Comparison of ENCODE assay signal across 12 cellular contexts in the genomic region with DNA sequence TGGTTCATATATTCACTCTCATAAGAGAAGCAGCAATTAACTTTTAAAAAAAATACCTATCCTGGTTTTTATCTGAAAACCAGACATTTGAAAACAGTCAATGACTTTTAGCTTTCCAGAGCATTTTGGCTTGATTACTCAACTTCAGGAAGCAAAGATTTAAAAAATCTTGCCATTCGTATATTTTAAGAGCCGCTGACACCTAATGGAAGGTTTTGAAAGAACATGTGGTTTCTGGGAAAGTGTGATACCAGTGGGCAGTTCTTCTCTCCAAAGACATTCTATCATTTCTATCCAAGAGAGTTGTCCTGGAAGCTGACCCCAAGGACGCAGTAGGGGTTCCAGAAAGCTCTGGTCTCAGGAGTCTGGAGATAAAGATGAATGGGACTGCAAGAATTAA.
DNase-seq lines count a peak whose midpoint lies in the region; ATAC-seq and TF ChIP-seq lines count a peak whose summit lies in the region.
"Had no signal": no experiment of that assay in that cellular context is flagged by ENCODE, and none has a peak within 500 bp of the region (broad histone marks: within the 10 kb centered on the region; RNA-seq: fewer than 3 reads in every experiment).

No MANE protein-coding gene starts in this region.

- POLR2A ChIA-PET in Caco-2 (lab: Charles Lee), result interaction anchor here (0.5 kb wide), 1 partner anchor 298 kb away, joined by 3 read pairs; no protein-coding TSS in a partner anchor

- intact Hi-C loops in Caco-2 (cut with micrococcal nuclease; ENCODE audit: unreplicated experiment) (loop anchor here (1.0 to 5.0 kb wide), 2 partner anchors 125 to 298 kb away; no protein-coding TSS in a partner anchor), right lobe of liver (cut with DNase I) (no loop called here)

- no peaks in the 10 kb centered on the region for H3F3A ChIP-seq in MM.1S (ENCODE audit: insufficient read depth, low read length)

- H3K4me1 Mint-ChIP-seq in Caco-2 (ENCODE audit: low read depth, unreplicated experiment) (no peaks in the 10 kb centered on the region), brain (no peaks in the 10 kb centered on the region)
- H3K4me1 Mint-ChIP-seq: natural killer cell, T-cell had no signal

- H3K27ac ChIP-seq in MM.1S (ENCODE audit: low read length) (no peak overlapping the region), right lobe of liver (no peak overlapping the region)
- H3K27ac ChIP-seq: gastroesophageal sphincter had no signal

- CTCF ChIA-PET in Caco-2 (lab: Charles Lee), result interaction anchor here (0.9 to 1.0 kb wide), 2 partner anchors 162 to 298 kb away, joined by 3 read pairs; no protein-coding TSS in a partner anchor

- H3K27me3 ChIP-seq in Caco-2 (replicated peaks; ENCODE audit: control insufficient read depth, insufficient read depth, low read length) (no peaks in the 10 kb centered on the region), MM.1S (replicated peaks; ENCODE audit: insufficient read depth, low read length) (no peaks in the 10 kb centered on the region), right lobe of liver (no peaks in the 10 kb centered on the region)
- H3K27me3 ChIP-seq: gastroesophageal sphincter had no signal

- no peak overlapping the region for H3K9ac ChIP-seq in MM.1S (ENCODE audit: low read length)

- WGBS in right lobe of liver (ENCODE audit: insufficient coverage, low coverage, low lambda C conversion rate, missing lambda C conversion rate), result 29% methylated on average over 3 of the region's 3 CpGs

- H3K9me3 Mint-ChIP-seq in Caco-2 (ENCODE audit: unreplicated experiment) (no peaks in the 10 kb centered on the region), brain (no peaks in the 10 kb centered on the region)
- H3K9me3 Mint-ChIP-seq: natural killer cell, T-cell had no signal

- no peaks in the 10 kb centered on the region for H3K9me2 ChIP-seq in MM.1S (replicated peaks; ENCODE audit: insufficient read depth, low read length)

- H2AFZ ChIP-seq in MM.1S (ENCODE audit: low read length), result no peak overlapping the region

- H3K79me2 ChIP-seq in MM.1S (ENCODE audit: low read length), result no peaks in the 10 kb centered on the region

- H3K27ac Mint-ChIP-seq in Caco-2 (ENCODE audit: unreplicated experiment) (no peak overlapping the region), brain (no peak overlapping the region)
- H3K27ac Mint-ChIP-seq: natural killer cell, T-cell had no signal

- H4K20me1 ChIP-seq in MM.1S (ENCODE audit: insufficient read depth, low read length), result no peaks in the 10 kb centered on the region

- no peak overlapping the region for H3K4me2 ChIP-seq in MM.1S (ENCODE audit: low read depth, low read length)

- H3K27me3 Mint-ChIP-seq in Caco-2 (ENCODE audit: insufficient read depth, unreplicated experiment), result no peaks in the 10 kb centered on the region
- peaks cover 3% of the 10 kb centered on the region for H3K27me3 Mint-ChIP-seq in brain

- H3K4me3 Mint-ChIP-seq in Caco-2 (ENCODE audit: unreplicated experiment) (no peak overlapping the region), brain (no peak overlapping the region)
- H3K4me3 Mint-ChIP-seq: natural killer cell, T-cell had no signal

- H3K4me1 ChIP-seq in Caco-2, result no peaks in the 10 kb centered on the region
- no peaks in the 10 kb centered on the region for H3K4me1 ChIP-seq in MM.1S (ENCODE audit: low read length)
- no peaks in the 10 kb centered on the region for H3K4me1 ChIP-seq in right lobe of liver

- H3K36me3 ChIP-seq in Caco-2 (ENCODE audit: control insufficient read depth, insufficient read depth, low read length) (no peaks in the 10 kb centered on the region), MM.1S (replicated peaks; ENCODE audit: insufficient read depth, low read length) (no peaks in the 10 kb centered on the region), right lobe of liver (no peaks in the 10 kb centered on the region)
- H3K36me3 ChIP-seq: gastroesophageal sphincter had no signal

- DNase-seq in Caco-2 (peak in 1 of 2 experiments; percentile 18), MM.1S (peak; percentile 27), right lobe of liver (no peak), NCI-H1417 treated with DMSO at 0.1 percent for 48 hours (lab: John Stamatoyannopoulos, UW) (no peak), NOMO-1 (lab: John Stamatoyannopoulos, UW; ENCODE audit: unreplicated experiment in 2 of 2) (no peak)
- no peak for DNase-seq in stimulated activated CD4-positive, alpha-beta T cell treated with anti-CD3 and anti-CD28 coated beads, Interleukin-2, amount 100 ng/mL, for 48 hours
- DNase-seq: activated gamma-delta T cell treated with Interleukin-2 at 50 U/mL for 16 hours, natural killer cell, T-cell had no signal

- peak; percentile 20 to 24 for TF ChIP-seq CTCF in Caco-2 (IDR thresholded peaks at IDR 0.05; ENCODE audit: insufficient read depth in 1 of 2, low read depth in 1 of 2, low read length in 1 of 2, severe bottlenecking in 1 of 2, unreplicated experiment in 1 of 2)
- peak; percentile 32 for TF ChIP-seq CTCF in MM.1S (IDR thresholded peaks at IDR 0.05; ENCODE audit: low read length)
- TF ChIP-seq CTCF in brain (conservative IDR thresholded peaks at IDR 0.05), result peak; percentile 40 to 44
- peak in 3 of 4 donors; percentile 29 to 33 (median 32) for TF ChIP-seq CTCF in right lobe of liver (IDR thresholded peaks at IDR 0.05)

- no peaks in the 10 kb centered on the region for H3K36me3 Mint-ChIP-seq in Caco-2 (ENCODE audit: insufficient read depth, unreplicated experiment)
- no peaks in the 10 kb centered on the region for H3K36me3 Mint-ChIP-seq in brain
- H3K36me3 Mint-ChIP-seq: natural killer cell, T-cell had no signal

- H3K4me3 ChIP-seq in Caco-2 (ENCODE audit: low read depth, low read length) (no peak overlapping the region), MM.1S (ENCODE audit: low read length) (no peak overlapping the region), right lobe of liver (no peak overlapping the region)
- H3K4me3 ChIP-seq: gastroesophageal sphincter had no signal

- no peak for TF ChIP-seq POLR2A in right lobe of liver (IDR thresholded peaks at IDR 0.05)

- no peaks in the 10 kb centered on the region for H3K9me3 ChIP-seq in Caco-2
- H3K9me3 ChIP-seq in MM.1S (replicated peaks; ENCODE audit: insufficient read depth, low read length), result no peaks in the 10 kb centered on the region
- H3K9me3 ChIP-seq in right lobe of liver, result no peaks in the 10 kb centered on the region
- H3K9me3 ChIP-seq: gastroesophageal sphincter had no signal

- peak in 2 of 4 donors; percentile 38 to 78 for ATAC-seq in right lobe of liver
- no peak for ATAC-seq in GM18502 (IDR thresholded peaks at IDR 0.05; ENCODE audit: poor library complexity, unreplicated experiment)
- ATAC-seq: gastroesophageal sphincter, natural killer cell, T-cell had no signal

- BruUV-seq in Caco-2 (replicated peaks; lab: Mats Ljungman, UMichigan), result no TSS peak
